In the genomic region with DNA sequence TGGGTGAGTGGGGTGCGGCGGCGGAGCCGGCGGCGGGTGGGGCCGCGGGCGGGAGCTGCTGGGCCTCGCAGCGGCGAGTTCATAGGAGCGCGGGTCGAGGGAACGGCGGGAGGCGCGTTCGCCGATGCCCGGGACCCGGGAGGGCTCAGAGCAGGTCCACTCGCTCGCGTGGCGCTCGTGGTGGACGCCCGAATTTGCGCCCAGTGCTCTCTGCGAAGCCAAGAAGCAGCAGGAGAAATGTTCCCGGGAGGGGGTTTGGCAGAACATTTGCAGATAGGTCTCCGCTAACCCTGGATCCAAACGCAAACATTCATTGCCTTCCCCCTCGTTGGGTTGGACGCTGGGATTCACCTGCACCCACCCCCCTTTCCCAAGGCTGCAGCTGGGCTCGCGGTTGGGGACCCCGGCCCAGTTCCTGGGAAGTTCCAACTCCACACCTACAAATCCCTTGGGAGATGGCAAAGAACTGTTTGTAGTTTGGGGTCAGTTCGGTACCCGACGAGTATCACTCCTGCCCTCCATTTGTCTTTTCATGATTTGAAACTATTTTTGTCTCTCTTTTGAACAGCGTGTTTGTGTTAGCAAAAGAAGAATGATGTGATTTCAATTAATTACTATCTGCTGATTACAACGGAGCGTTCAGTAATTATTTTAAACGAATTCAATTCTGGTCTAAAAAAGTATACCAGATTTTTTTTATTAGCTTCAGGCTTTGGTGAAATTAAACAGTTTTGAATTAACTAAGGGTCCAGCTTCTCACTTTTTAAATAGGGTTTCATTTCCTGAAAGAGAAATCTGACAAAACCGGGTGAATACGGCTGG, we compare ENCODE assay signal across 10 cellular contexts. TPM values are rescaled to one million over a fixed set of nuclear protein-coding genes. Genes with fewer than 3 reads are reported as not detected.
DNase-seq lines count a peak whose midpoint lies in the region; ATAC-seq and TF ChIP-seq lines count a peak whose summit lies in the region.
"Had no signal": no experiment of that assay in that cellular context is flagged by ENCODE, and none has a peak within 500 bp of the region (broad histone marks: within the 10 kb centered on the region; RNA-seq: fewer than 3 reads in every experiment).

No MANE protein-coding gene starts in this region.

- peak; percentile 29 for DNase-seq in ELF-1 (ENCODE audit: low read depth, low spot score)
- no peak for DNase-seq in T-cell
- no peak for DNase-seq in hepatocyte (ENCODE audit: low spot score)
- DNase-seq in retina = peak; percentile 55
- DNase-seq in GOT3 (lab: John Stamatoyannopoulos, UW) = no peak
- no peak for DNase-seq in amniotic stem cell (lab: John Stamatoyannopoulos, UW)
- DNase-seq in occipital lobe (lab: John Stamatoyannopoulos, UW) = no peak
- no peak for DNase-seq in Calu3
- DNase-seq: DMS53, NCI-H187 treated with DMSO at 0.1 percent for 48 hours had no signal

- peak overlapping the region; percentile 31 to 64 (median 50) for H3K4me3 Mint-ChIP-seq in T-cell
- H3K4me3 Mint-ChIP-seq in Calu3 (ENCODE audit: low read depth, unreplicated experiment) = no peak overlapping the region

- H3K4me3 ChIP-seq in hepatocyte = no peak overlapping the region

- no peaks in the 10 kb centered on the region for H3K36me3 ChIP-seq in hepatocyte (replicated peaks; ENCODE audit: insufficient read depth, low read depth)

- H3K9me2 ChIP-seq in hepatocyte (replicated peaks; ENCODE audit: insufficient read depth) = no peaks in the 10 kb centered on the region

- H4K20me1 ChIP-seq in hepatocyte (ENCODE audit: insufficient read depth, poor library complexity, severe bottlenecking) = no peaks in the 10 kb centered on the region

- H3K4me2 ChIP-seq in hepatocyte = peak overlapping the region; percentile 100

- H3K4me1 ChIP-seq in hepatocyte (ENCODE audit: insufficient read depth) = peaks cover 13% of the 10 kb centered on the region

- H3K36me3 Mint-ChIP-seq in T-cell (no peaks in the 10 kb centered on the region), Calu3 (ENCODE audit: insufficient read depth, unreplicated experiment) (peaks cover 5% of the 10 kb centered on the region)

- no peak overlapping the region for H3K27ac ChIP-seq in hepatocyte

- TF ChIP-seq CTCF in hepatocyte (IDR thresholded peaks at IDR 0.05; ENCODE audit: poor library complexity) = no peak
- no peak for TF ChIP-seq CTCF in Calu3 (IDR thresholded peaks at IDR 0.05; ENCODE audit: unreplicated experiment)

- H3K27me3 Mint-ChIP-seq in T-cell = peaks cover 63 to 73% of the 10 kb centered on the region in 2 donors
- peaks cover 40% of the 10 kb centered on the region for H3K27me3 Mint-ChIP-seq in Calu3 (ENCODE audit: unreplicated experiment)

- no peak for ATAC-seq in T-cell (replicated peaks in 1 of 4)

- POLR2A ChIA-PET in T-cell (lab: Charles Lee) = no interaction called here

- peaks cover 8 to 27% (median 14%) of the 10 kb centered on the region in 3 donors for H3K4me1 Mint-ChIP-seq in T-cell
- H3K4me1 Mint-ChIP-seq in Calu3 (ENCODE audit: low read depth, unreplicated experiment) = no peaks in the 10 kb centered on the region

- no peak overlapping the region for H3K27ac Mint-ChIP-seq in T-cell
- H3K27ac Mint-ChIP-seq in Calu3 (ENCODE audit: unreplicated experiment) = no peak overlapping the region

- H3K9me3 ChIP-seq in hepatocyte (ENCODE audit: low read depth) = peaks cover 3% of the 10 kb centered on the region

- no peak overlapping the region for H2AFZ ChIP-seq in hepatocyte

- H3K9me3 Mint-ChIP-seq in T-cell = no peaks in the 10 kb centered on the region
- no peaks in the 10 kb centered on the region for H3K9me3 Mint-ChIP-seq in Calu3 (ENCODE audit: low read depth, unreplicated experiment)

- CTCF ChIA-PET in T-cell (lab: Charles Lee) = no interaction called here
- CTCF ChIA-PET in Calu3 (lab: Charles Lee) = no interaction called here

- intact Hi-C loops in Calu3 (cut with micrococcal nuclease; ENCODE audit: unreplicated experiment) = no loop called here

- no peaks in the 10 kb centered on the region for H3K79me2 ChIP-seq in hepatocyte

- peaks cover 70% of the 10 kb centered on the region for H3K27me3 ChIP-seq in hepatocyte

- 8% methylated on average over 34 of the region's 49 CpGs for WGBS in hepatocyte (ENCODE audit: low lambda C conversion rate, missing lambda C conversion rate)

- BruUV-seq in Calu3 (replicated peaks; lab: Mats Ljungman, UMichigan) = no TSS peak

RNA-seq across cellular contexts. Expression of a gene that starts 2.3 kb away (rescaled TPM):
- total RNA-seq in T-cell = under 1 TPM in 4 of 5 donors, not detected in 1; 0.07 to 0.15 (median 0.12) TPM
- 1.5 and 2.1 TPM in 2 replicates for total RNA-seq in hepatocyte
- 0.42 and 0.44 TPM in 2 replicates for polyA plus RNA-seq in hepatocyte
- total RNA-seq in occipital lobe = 1.1 TPM
- total RNA-seq in Calu3 (2022) = 0.69 and 0.94 TPM in 2 replicates

RNA-seq across cellular contexts. Expression of a gene that starts 58.1 kb away (rescaled TPM):
- total RNA-seq in T-cell (100 to 1,000 TPM; 118 to 210 (median 151) TPM), hepatocyte (0.12 and 2.6 TPM in 2 replicates), occipital lobe (0.62 TPM), Calu3 (2022) (not detected in 2 replicates)
- polyA plus RNA-seq in hepatocyte = not detected in 2 replicates

Comparison
In these comparisons a context has a peak if more than half of its experiments do, and no peak if none do; other contexts are left out.
1. DNase-seq: peak in ELF-1 (single experiment) and retina (single experiment); none in T-cell (0 of 34), hepatocyte (single experiment), GOT3 (single experiment), amniotic stem cell (single experiment), occipital lobe (single experiment) and Calu3 (single experiment).
2. RNA of a gene that starts 58.1 kb away (total RNA-seq): 118 to 210 TPM in T-cell; 0.12 to 2.6 TPM in hepatocyte, 0.62 TPM in occipital lobe (single experiment) and not detected in Calu3; every median in the first group is over 10 times any median in the second.